ENCODE assay signal across 32 cellular contexts in the genomic region with DNA sequence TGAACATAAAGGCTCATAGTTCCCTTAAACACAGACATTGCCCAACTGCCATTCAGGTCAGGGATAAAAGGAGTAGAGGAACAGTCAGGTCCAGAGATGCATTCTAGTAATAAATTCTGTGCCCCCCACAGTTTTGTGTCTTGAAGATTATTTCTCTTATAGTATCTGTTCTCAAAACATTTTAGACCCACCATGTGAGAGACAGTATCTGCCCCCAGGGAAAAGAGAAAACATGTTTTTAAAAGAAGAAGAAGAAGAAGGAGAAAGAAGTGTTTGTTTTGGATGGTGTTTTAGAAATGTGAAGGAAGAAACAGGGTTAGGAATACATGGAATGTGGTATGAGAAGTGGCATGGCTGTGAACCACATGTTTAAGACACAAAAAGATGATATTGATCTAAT.
"Had no signal": no experiment of that assay in that cellular context is flagged by ENCODE, and none has a peak within 500 bp of the region (broad histone marks: within the 10 kb centered on the region; RNA-seq: fewer than 3 reads in every experiment).

No MANE protein-coding gene starts in this region.

- H3K27ac ChIP-seq: colonic mucosa, epithelial cell of prostate, gastroesophageal sphincter, heart left ventricle, hepatocyte, ovary, psoas muscle, sigmoid colon, spleen, thoracic aorta, tibial nerve, upper lobe of left lung had no signal

- H3K36me3 ChIP-seq: colonic mucosa, gastroesophageal sphincter, heart left ventricle, ovary, sigmoid colon, spleen, thoracic aorta, tibial nerve, upper lobe of left lung had no signal

- H3K9me3 Mint-ChIP-seq: dendritic cell treated with granulocyte-macrophage colony-stimulating factor and Interleukin-4, amounts not matched to agents 40 ng/mL and 50 ng/mL, for 4 days; endodermal cell; mesothelial cell of epicardium; stimulated activated naive B cell treated with anti-CD40 and anti-IgM and Interleukin-4, amounts not matched to agents 10 μg/mL and 1 μg/mL and 100 μg/mL, for 72 hours; stimulated activated naive CD8-positive, alpha-beta T cell treated with anti-CD3 and anti-CD28 coated beads, Interleukin-15, Interleukin-2, amounts not matched to agents 100 ng/mL and 50 ng/mL, for 24 hours had no signal

- H3K4me2 ChIP-seq: hepatocyte had no signal

- H3K36me3 Mint-ChIP-seq: memory B cell; mesothelial cell of epicardium; naive B cell; natural killer cell treated with Interleukin-12 subunit alpha and Interleukin-12 subunit beta and Interleukin-15 and Interleukin-18, amount 100 ng/mL, for 72 hours; stimulated activated naive B cell treated with anti-CD40 and anti-IgM and Interleukin-4, amounts not matched to agents 10 μg/mL and 1 μg/mL and 100 μg/mL, for 72 hours had no signal

- H3K4me3 ChIP-seq: colonic mucosa, gastroesophageal sphincter, heart left ventricle, hepatocyte, lung, mucosa of descending colon, ovary, psoas muscle, sigmoid colon, spleen, thoracic aorta, tibial nerve, upper lobe of left lung had no signal

- H3K4me3 Mint-ChIP-seq: dendritic cell treated with granulocyte-macrophage colony-stimulating factor and Interleukin-4, amounts not matched to agents 40 ng/mL and 50 ng/mL, for 4 days; endodermal cell; memory B cell; mesothelial cell of epicardium; naive B cell; natural killer cell treated with Interleukin-12 subunit alpha and Interleukin-12 subunit beta and Interleukin-15 and Interleukin-18, amount 100 ng/mL, for 72 hours; stimulated activated naive B cell treated with anti-CD40 and anti-IgM and Interleukin-4, amounts not matched to agents 10 μg/mL and 1 μg/mL and 100 μg/mL, for 72 hours; stimulated activated naive CD8-positive, alpha-beta T cell treated with anti-CD3 and anti-CD28 coated beads, Interleukin-15, Interleukin-2, amounts not matched to agents 100 ng/mL and 50 ng/mL, for 24 hours had no signal

- H3K27me3 Mint-ChIP-seq: dendritic cell treated with granulocyte-macrophage colony-stimulating factor and Interleukin-4, amounts not matched to agents 40 ng/mL and 50 ng/mL, for 4 days; memory B cell; naive B cell; natural killer cell treated with Interleukin-12 subunit alpha and Interleukin-12 subunit beta and Interleukin-15 and Interleukin-18, amount 100 ng/mL, for 72 hours; stimulated activated naive B cell treated with anti-CD40 and anti-IgM and Interleukin-4, amounts not matched to agents 10 μg/mL and 1 μg/mL and 100 μg/mL, for 72 hours; stimulated activated naive CD8-positive, alpha-beta T cell treated with anti-CD3 and anti-CD28 coated beads, Interleukin-15, Interleukin-2, amounts not matched to agents 100 ng/mL and 50 ng/mL, for 24 hours had no signal

- H3K9me3 ChIP-seq: colonic mucosa, gastroesophageal sphincter, heart left ventricle, mucosa of descending colon, ovary, psoas muscle, sigmoid colon, spleen, thoracic aorta, tibial nerve, upper lobe of left lung had no signal

- H3K27ac Mint-ChIP-seq: dendritic cell treated with granulocyte-macrophage colony-stimulating factor and Interleukin-4, amounts not matched to agents 40 ng/mL and 50 ng/mL, for 4 days; endodermal cell; memory B cell; mesothelial cell of epicardium; naive B cell; natural killer cell treated with Interleukin-12 subunit alpha and Interleukin-12 subunit beta and Interleukin-15 and Interleukin-18, amount 100 ng/mL, for 72 hours; stimulated activated naive B cell treated with anti-CD40 and anti-IgM and Interleukin-4, amounts not matched to agents 10 μg/mL and 1 μg/mL and 100 μg/mL, for 72 hours; stimulated activated naive CD8-positive, alpha-beta T cell treated with anti-CD3 and anti-CD28 coated beads, Interleukin-15, Interleukin-2, amounts not matched to agents 100 ng/mL and 50 ng/mL, for 24 hours had no signal

- H3K79me2 ChIP-seq: hepatocyte had no signal

- H3K4me1 ChIP-seq: colonic mucosa, gastroesophageal sphincter, heart left ventricle, psoas muscle, sigmoid colon, spleen, tibial nerve, upper lobe of left lung had no signal

- H2AFZ ChIP-seq: hepatocyte had no signal

- H3K27me3 ChIP-seq: colonic mucosa, gastroesophageal sphincter, hepatocyte, ovary, sigmoid colon, spleen, tibial nerve, upper lobe of left lung had no signal

- ATAC-seq: esophagus mucosa; gastroesophageal sphincter; heart left ventricle; left lobe of liver; mucosa of descending colon; natural killer cell treated with Interleukin-12 subunit alpha and Interleukin-12 subunit beta and Interleukin-15 and Interleukin-18, amount 100 ng/mL, for 72 hours; psoas muscle; right cardiac atrium; stimulated activated naive B cell treated with anti-CD40 and anti-IgM and Interleukin-4, amounts not matched to agents 10 μg/mL and 1 μg/mL and 100 μg/mL, for 72 hours had no signal

- FAIRE-seq: urothelium cell line had no signal

- DNase-seq: colonic mucosa; effector CD8-positive, alpha-beta T cell; endodermal cell; foreskin fibroblast; heart left ventricle; kidney; mucosa of descending colon; naive B cell; nucleus accumbens; ovary; posterior cingulate gyrus; psoas muscle; right cardiac atrium; sigmoid colon; spleen; stimulated activated CD4-positive, alpha-beta T cell treated with anti-CD3 and anti-CD28 coated beads, Interleukin-4, amount 100 ng/mL, for 4 hours; stimulated activated naive B cell treated with anti-CD40 and anti-IgM and Interleukin-4, amounts not matched to agents 10 μg/mL and 1 μg/mL and 100 μg/mL, for 72 hours; upper lobe of left lung had no signal

- H3K4me1 Mint-ChIP-seq: memory B cell; naive B cell; stimulated activated naive B cell treated with anti-CD40 and anti-IgM and Interleukin-4, amounts not matched to agents 10 μg/mL and 1 μg/mL and 100 μg/mL, for 72 hours had no signal
